15 cellular contexts compared by ENCODE assay signal in the genomic region with DNA sequence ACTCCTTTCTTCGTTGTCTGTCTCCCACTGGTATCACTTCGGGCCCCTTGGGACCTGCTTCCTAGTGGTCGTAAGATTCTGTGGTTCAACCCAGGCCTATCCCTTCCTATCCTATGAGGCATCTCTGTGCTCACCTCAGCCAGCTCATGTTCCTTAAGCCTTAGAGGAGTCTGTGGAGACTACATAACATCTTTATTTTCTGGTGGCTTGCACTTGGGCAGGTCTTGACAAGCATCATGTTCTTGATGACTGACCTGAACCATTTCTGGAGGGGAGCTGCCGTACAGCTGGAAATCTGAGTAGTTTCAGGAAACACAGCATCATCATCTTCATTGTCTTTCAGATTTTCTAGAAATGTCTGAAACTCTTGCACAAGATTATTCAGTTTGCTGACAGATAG.
DNase-seq lines count a peak whose midpoint lies in the region; TF ChIP-seq lines count a peak whose summit lies in the region.
"Had no signal": no experiment of that assay in that cellular context is flagged by ENCODE, and none has a peak within 500 bp of the region (broad histone marks: within the 10 kb centered on the region; RNA-seq: fewer than 3 reads in every experiment).

No MANE protein-coding gene starts in this region.

- H3K4me3 ChIP-seq in muscle layer of duodenum (ENCODE audit: low read depth in 1 of 2, low read length in 2 of 2), result no peak overlapping the region
- H3K4me3 ChIP-seq in suprapubic skin, result no peak overlapping the region
- H3K4me3 ChIP-seq: lung, testis had no signal

- POLR2A ChIA-PET in RWPE1 (lab: Yijun Ruan, JAX; ENCODE audit: low non-redundant PET), result interaction anchor here (0.7 kb wide), 1 partner anchor 69 kb away, joined by 3 read pairs; the partner anchor contains the start of gene PPFIBP1

- H3K27ac ChIP-seq in RWPE1 (peak overlapping the region; percentile 86), cingulate gyrus (ENCODE audit: low read depth, low read length) (peak overlapping the region; percentile 60), muscle layer of duodenum (ENCODE audit: low read length) (peak overlapping the region; percentile 20), suprapubic skin (peak overlapping the region; percentile 69)
- H3K27ac ChIP-seq: testis had no signal

- DNase-seq in RWPE1 (ENCODE audit: low spot score) (peak; percentile 58), suprapubic skin (ENCODE audit: low spot score in 2 of 2) (no peak), NCI-H69 (lab: John Stamatoyannopoulos, UW) (no peak), HCEC 1CT (no peak), COLO668 (lab: John Stamatoyannopoulos, UW; ENCODE audit: unreplicated experiment) (no peak)
- DNase-seq in activated naive CD4-positive, alpha-beta T cell treated with Interleukin-2 at 50 U/mL for 16 hours, result no peak
- DNase-seq: activated CD4-positive, alpha-beta T cell treated with anti-CD3 and anti-CD28 coated beads for 1 hour; activated naive CD4-positive, alpha-beta T cell; natural killer cell; NCI-H146; stimulated activated CD4-positive, alpha-beta T cell treated with anti-CD3 and anti-CD28 coated beads, Interleukin-2, amount 100 ng/mL, for 48 hours; testis had no signal

- H3K27me3 ChIP-seq in muscle layer of duodenum (ENCODE audit: low read depth, low read length), result no peaks in the 10 kb centered on the region
- no peaks in the 10 kb centered on the region for H3K27me3 ChIP-seq in suprapubic skin
- H3K27me3 ChIP-seq: testis had no signal

- CTCF ChIA-PET in RWPE1 (lab: Yijun Ruan, JAX), result no interaction called here

- H3K9me3 ChIP-seq in muscle layer of duodenum (ENCODE audit: control insufficient read depth in 1 of 2, low read length in 2 of 2) (no peaks in the 10 kb centered on the region), suprapubic skin (no peaks in the 10 kb centered on the region)
- H3K9me3 ChIP-seq: testis had no signal

- H3K4me1 ChIP-seq in muscle layer of duodenum (ENCODE audit: control insufficient read depth in 1 of 2, insufficient read depth in 2 of 2, low read length in 2 of 2) (no peaks in the 10 kb centered on the region), suprapubic skin (peaks cover 52% of the 10 kb centered on the region)

- no peak for TF ChIP-seq POLR2A in suprapubic skin (IDR thresholded peaks at IDR 0.05)

- H3K36me3 ChIP-seq in muscle layer of duodenum (ENCODE audit: control insufficient read depth in 1 of 2, insufficient read depth in 2 of 2, low read length in 2 of 2) (no peaks in the 10 kb centered on the region), suprapubic skin (no peaks in the 10 kb centered on the region)

- 62% methylated on average over 4 of the region's 4 CpGs for WGBS in suprapubic skin

- no peak for TF ChIP-seq EP300 in suprapubic skin (IDR thresholded peaks at IDR 0.05)

- no peak for TF ChIP-seq CTCF in RWPE1 (conservative IDR thresholded peaks at IDR 0.05; ENCODE audit: low read depth)
- no peak for TF ChIP-seq CTCF in suprapubic skin (IDR thresholded peaks at IDR 0.05)

Comparison
In these comparisons a context has a peak if more than half of its experiments do, and no peak if none do; other contexts are left out.
1. H3K27ac ChIP-seq: peak in every context shown above with its lines; median percentile 86 in RWPE1; 69 in suprapubic skin; 60 in cingulate gyrus; 20 in muscle layer of duodenum.